Comparison of ENCODE assay signal across 25 cellular contexts in the genomic region with DNA sequence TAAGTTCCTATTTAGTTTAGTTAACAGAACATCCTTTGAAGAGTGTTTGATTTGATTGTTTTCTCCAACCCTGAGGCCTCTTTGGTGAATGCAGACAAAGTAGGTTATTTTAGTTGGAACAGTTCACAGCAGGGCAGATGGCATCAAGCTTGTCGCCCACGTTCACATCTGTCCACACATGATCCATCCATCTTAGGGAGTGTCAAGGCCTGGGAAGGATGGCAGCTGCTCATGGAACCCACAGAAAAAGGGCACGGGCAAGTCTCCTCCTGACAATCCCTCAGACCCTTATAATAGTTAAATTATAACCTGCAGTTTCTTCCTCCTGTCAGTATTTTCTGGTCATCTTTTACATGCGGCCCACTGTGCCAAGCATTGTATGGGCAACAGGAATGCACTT.
"Had no signal": no experiment of that assay in that cellular context is flagged by ENCODE, and none has a peak within 500 bp of the region (broad histone marks: within the 10 kb centered on the region; RNA-seq: fewer than 3 reads in every experiment).

No MANE protein-coding gene starts in this region.

- ATAC-seq: activated CD4-positive, alpha-beta T cell treated with anti-CD3 and anti-CD28 coated beads for 36 hours; Panc1; Right ventricle myocardium inferior; T-cell had no signal

- DNase-seq: activated CD4-positive, alpha-beta memory T cell treated with anti-CD3 and anti-CD28 coated beads, Interleukin-2, amount 10 ng/mL, durations not matched to agents 7 days and 5 days; activated CD4-positive, alpha-beta T cell treated with anti-CD3 and anti-CD28 coated beads for 36 hours; activated CD4-positive, alpha-beta T cell treated with anti-CD3 and anti-CD28 coated beads, Interleukin-2, amount 50 U/mL, for 1 hour; activated gamma-delta T cell treated with Interleukin-2 at 50 U/mL for 16 hours; activated naive CD4-positive, alpha-beta T cell treated with anti-CD3 and anti-CD28 coated beads, Interleukin-2, amount 10 ng/mL, durations not matched to agents 7 days and 5 days; activated naive CD8-positive, alpha-beta T cell treated with anti-CD3 and anti-CD28 coated beads for 36 hours; activated T-cell treated with anti-CD3 and anti-CD28 coated beads for 4 hours; activated T-cell treated with anti-CD3 and anti-CD28 coated beads, Interleukin-2, amount 50 U/mL, for 48 hours; brain microvascular endothelial cell; cerebellar nuclear complex; NCI-H1105 treated with DMSO at 0.1 percent for 48 hours; NCI-H1436 treated with DMSO at 0.1 percent for 48 hours; NCI-H1930; NCI-H345; NCI-H510A; NCI-H526 treated with DMSO at 0.1 percent for 48 hours; NCI-H82; OCI-M1; RPMI8226; T-cell; WERI-Rb-1 had no signal

- H3K27me3 ChIP-seq: brain microvascular endothelial cell, cardiac muscle cell had no signal

- H3K27ac ChIP-seq: brain microvascular endothelial cell, cardiac muscle cell, SK-N-MC, WERI-Rb-1 had no signal

- H3K4me3 ChIP-seq: cardiac muscle cell, SK-N-MC had no signal
